ENCODE assay signal across 15 cellular contexts in the genomic region with DNA sequence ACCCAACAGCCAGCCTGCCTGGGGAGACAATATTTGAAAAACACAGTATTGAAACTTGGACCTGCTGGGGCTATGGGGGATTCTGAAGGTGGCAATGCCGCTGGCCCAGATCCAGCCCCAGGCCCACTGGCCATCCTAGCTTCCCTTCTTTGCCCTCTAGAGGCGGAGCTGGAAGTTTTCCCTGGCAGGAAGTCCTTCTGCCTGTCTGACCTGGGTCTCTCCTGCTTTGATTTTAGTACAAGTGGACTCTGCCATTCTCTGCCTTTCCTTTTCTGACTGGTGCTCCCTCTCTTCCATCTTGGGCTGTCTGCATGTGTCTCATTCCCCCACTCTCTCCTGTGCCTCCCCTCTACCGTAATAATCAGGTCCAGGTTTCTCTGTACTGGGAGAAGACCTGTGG. TPM values are rescaled to one million over a fixed set of nuclear protein-coding genes. Genes with fewer than 3 reads are reported as not detected.
DNase-seq lines count a peak whose midpoint lies in the region; ATAC-seq and TF ChIP-seq lines count a peak whose summit lies in the region.
"Had no signal": no experiment of that assay in that cellular context is flagged by ENCODE, and none has a peak within 500 bp of the region (broad histone marks: within the 10 kb centered on the region; RNA-seq: fewer than 3 reads in every experiment).

No MANE protein-coding gene starts in this region.

- 82% methylated on average over 2 of the region's 3 CpGs for WGBS in SK-N-SH (ENCODE audit: low lambda C conversion rate)
- WGBS in mammary epithelial cell (ENCODE audit: low coverage, missing lambda C conversion rate): 47% methylated on average over 3 of the region's 3 CpGs

- peaks cover 0 to 3% of the 10 kb centered on the region in 2 experiments for H3K36me3 ChIP-seq in SK-N-SH (replicated peaks in 1 of 2; ENCODE audit: control insufficient read depth in 1 of 2, insufficient read depth in 2 of 2, low read length in 1 of 2)
- peaks cover 11% of the 10 kb centered on the region for H3K36me3 ChIP-seq in mammary epithelial cell (ENCODE audit: insufficient read depth, low read length)
- H3K36me3 ChIP-seq in lower lobe of right lung: peaks cover 3% of the 10 kb centered on the region
- H3K36me3 ChIP-seq in tibial artery: peaks cover 0 to 10% (median 0%) of the 10 kb centered on the region in 3 donors

- no peak for TF ChIP-seq EP300 in SK-N-SH (IDR thresholded peaks at IDR 0.05; ENCODE audit: borderline replicate concordance in 1 of 2, low read depth in 1 of 2, low read length in 1 of 2)

- H3K9ac ChIP-seq in SK-N-SH: 0 out of 2 replicates have a peak overlapping the region, but pooled peaks have one; percentile 9
- peak overlapping the region; percentile 21 for H3K9ac ChIP-seq in mammary epithelial cell (ENCODE audit: insufficient read depth, low read length)

- intact Hi-C loops in mammary epithelial cell (cut with micrococcal nuclease): loop anchor here (1.0 kb wide), 1 partner anchor 69 kb away; no protein-coding TSS in a partner anchor
- intact Hi-C loops in lower lobe of right lung (cut with DNase I): no loop called here
- intact Hi-C loops in tibial artery (cut with DNase I; ENCODE audit: low total_unique reads): no loop called here

- CTCF ChIA-PET in SK-N-SH (lab: Yijun Ruan, JAX): interaction anchor here (1.0 to 2.1 kb wide), 4 partner anchors 9 to 37 kb away, joined by 3 to 8 read pairs (median 4); no protein-coding TSS in a partner anchor
- CTCF ChIA-PET in mammary epithelial cell (lab: Charles Lee; ENCODE audit: low non-redundant PET): interaction anchor here (0.7 kb wide), 1 partner anchor 9 kb away, joined by 7 read pairs; no protein-coding TSS in a partner anchor

- H4K20me1 ChIP-seq in SK-N-SH (ENCODE audit: insufficient read depth): no peaks in the 10 kb centered on the region
- no peaks in the 10 kb centered on the region for H4K20me1 ChIP-seq in mammary epithelial cell (ENCODE audit: insufficient read depth, low read length)

- TF ChIP-seq RAD21 in SK-N-SH (IDR thresholded peaks at IDR 0.05; ENCODE audit: low read length): no peak

- H2AFZ ChIP-seq in SK-N-SH (ENCODE audit: low read depth) (no peak overlapping the region), mammary epithelial cell (ENCODE audit: low read depth, low read length) (no peak overlapping the region)

- in situ Hi-C loops in mammary epithelial cell (cut with MboI; ENCODE audit: low sequenced_read_pairs in 2 of 2): no loop called here

- no peaks in the 10 kb centered on the region for H3K9me2 ChIP-seq in SK-N-SH

- no peaks in the 10 kb centered on the region for H3K27me3 ChIP-seq in SK-N-SH (ENCODE audit: insufficient read depth)
- no peaks in the 10 kb centered on the region for H3K27me3 ChIP-seq in mammary epithelial cell (ENCODE audit: insufficient read depth, low read length)
- H3K27me3 ChIP-seq in lower lobe of right lung (ENCODE audit: low read depth): peaks cover 12% of the 10 kb centered on the region
- no peaks in the 10 kb centered on the region for H3K27me3 ChIP-seq in tibial artery

- no peak for ATAC-seq in SK-N-SH treated with all-trans-retinoic acid at 6 μM for 48 hours
- ATAC-seq in lower lobe of right lung: no peak
- ATAC-seq in GM21825 (IDR thresholded peaks at IDR 0.05; ENCODE audit: unreplicated experiment): no peak
- no peak for ATAC-seq in HG03135 (IDR thresholded peaks at IDR 0.05; ENCODE audit: unreplicated experiment)
- ATAC-seq: stimulated activated naive CD8-positive, alpha-beta T cell treated with anti-CD3 and anti-CD28 coated beads, Interleukin-15, Interleukin-2, amounts not matched to agents 100 U/mL and 50 U/mL, for 24 hours had no signal

- TF ChIP-seq CTCF in SK-N-SH (IDR thresholded peaks at IDR 0.05): peak; percentile 15; the same call in 1 of the 2 replicates
- TF ChIP-seq CTCF in mammary epithelial cell (conservative IDR thresholded peaks at IDR 0.05 in 1 of 2, IDR thresholded peaks at IDR 0.05 in 1 of 2; ENCODE audit: extremely low read depth in 1 of 2, insufficient read depth in 1 of 2, low read depth in 1 of 2, low read length in 2 of 2): peak; percentile 15 to 34
- no peak for TF ChIP-seq CTCF in lower lobe of right lung (IDR thresholded peaks at IDR 0.05)
- TF ChIP-seq CTCF in tibial artery (IDR thresholded peaks at IDR 0.05): no peak

- POLR2A ChIA-PET in SK-N-SH (lab: Yijun Ruan, JAX): no interaction called here

- H3K4me1 ChIP-seq in SK-N-SH (ENCODE audit: control insufficient read depth in 1 of 2, insufficient read depth in 2 of 2, low read depth in 1 of 2, low read length in 1 of 2): peaks cover 24 to 41% of the 10 kb centered on the region in 2 experiments; a peak in 3 of 4 replicates
- H3K4me1 ChIP-seq in mammary epithelial cell (ENCODE audit: insufficient read depth, low read length): peaks cover 73% of the 10 kb centered on the region
- peaks cover 75% of the 10 kb centered on the region for H3K4me1 ChIP-seq in lower lobe of right lung
- peaks cover 0 to 92% (median 88%) of the 10 kb centered on the region in 4 donors for H3K4me1 ChIP-seq in tibial artery

- BruUV-seq in mammary epithelial cell (replicated peaks; lab: Mats Ljungman, UMichigan): no TSS peak

- H3K9me3 ChIP-seq in SK-N-SH: no peaks in the 10 kb centered on the region
- H3K9me3 ChIP-seq in mammary epithelial cell (replicated peaks; ENCODE audit: insufficient read depth, low read length): no peaks in the 10 kb centered on the region
- H3K9me3 ChIP-seq in lower lobe of right lung: no peaks in the 10 kb centered on the region
- no peaks in the 10 kb centered on the region for H3K9me3 ChIP-seq in tibial artery

- H3K79me2 ChIP-seq in SK-N-SH (ENCODE audit: insufficient read depth): peaks cover 26% of the 10 kb centered on the region
- peaks cover 86% of the 10 kb centered on the region for H3K79me2 ChIP-seq in mammary epithelial cell (ENCODE audit: insufficient read depth, low read length)

- no peak for DNase-seq in SK-N-SH
- no peak for DNase-seq in mammary epithelial cell
- DNase-seq in lower lobe of right lung: no peak
- no peak for DNase-seq in tibial artery
- no peak for DNase-seq in A172 (ENCODE audit: low spot score)
- DNase-seq: dorsolateral prefrontal cortex; NCI-H146; NCI-H345; OCI-M1; stimulated activated naive CD8-positive, alpha-beta T cell treated with anti-CD3 and anti-CD28 coated beads, Interleukin-15, Interleukin-2, amounts not matched to agents 100 U/mL and 50 U/mL, for 24 hours had no signal

- H3K4me2 ChIP-seq in SK-N-SH (peak overlapping the region; percentile 89; the same call in 1 of the 2 replicates), mammary epithelial cell (ENCODE audit: insufficient read depth, low read depth, low read length) (peak overlapping the region; percentile 90)
- H3K4me2 ChIP-seq: smooth muscle cell had no signal

- no peak overlapping the region for H3K4me3 ChIP-seq in SK-N-SH (ENCODE audit: low read depth in 2 of 2, low read length in 1 of 2)
- H3K4me3 ChIP-seq in mammary epithelial cell (replicated peaks in 1 of 3; ENCODE audit: insufficient read depth in 1 of 3, low read depth in 2 of 3, low read length in 3 of 3): peak overlapping the region in 1 of 3 experiments; percentile 28
- no peak overlapping the region for H3K4me3 ChIP-seq in lower lobe of right lung
- H3K4me3 ChIP-seq in tibial artery: no peak overlapping the region
- H3K4me3 ChIP-seq: dorsolateral prefrontal cortex, smooth muscle cell had no signal

- peak overlapping the region in 1 of 2 experiments; percentile 57; a peak in 2 of 4 replicates for H3K27ac ChIP-seq in SK-N-SH (ENCODE audit: low read depth in 2 of 2, low read length in 1 of 2)
- H3K27ac ChIP-seq in mammary epithelial cell (ENCODE audit: insufficient read depth, low read depth, low read length): peak overlapping the region; percentile 67
- peak overlapping the region; percentile 76 for H3K27ac ChIP-seq in lower lobe of right lung
- peak overlapping the region; percentile 39 to 87 for H3K27ac ChIP-seq in tibial artery

- dilution Hi-C loops in mammary epithelial cell (cut with HindIII; ENCODE audit: low sequenced_read_pairs): no loop called here

- peaks cover 6% of the 10 kb centered on the region for H3F3A ChIP-seq in SK-N-SH (replicated peaks; ENCODE audit: insufficient read depth)

TF ChIP-seq in SK-N-SH, 30 proteins besides CTCF, POLR2A, EP300 and RAD21 (continues in another document):
- TF ChIP-seq GABPA (IDR thresholded peaks at IDR 0.05; ENCODE audit: low read depth): no peak

TF ChIP-seq in SK-N-SH treated with all-trans-retinoic acid at 6 μM for 48 hours, 23 proteins besides CTCF, POLR2A, EP300 and RAD21 (continues in another document):
- TF ChIP-seq CSRNP3 (CRISPR knock-in tag; IDR thresholded peaks at IDR 0.05): no peak

RNA-seq across cellular contexts. Expression of gene SEMA3F, which starts 3.6 kb away (rescaled TPM):
- 23.9 and 30.4 TPM in 2 replicates for polyA plus RNA-seq in SK-N-SH (2012; rRNA removed)
- polyA plus RNA-seq in SK-N-SH (2012; cell fraction: cytosol; rRNA removed): 15.5 and 23.2 TPM in 2 replicates
- polyA plus RNA-seq in SK-N-SH (2012; cell fraction: nucleus; rRNA removed): 32.9 and 38.3 TPM in 2 replicates
- total RNA-seq in mammary epithelial cell: 100 to 1,000 TPM; 102 to 129 TPM
- 108 TPM for polyA plus RNA-seq in mammary epithelial cell
- polyA minus RNA-seq in mammary epithelial cell: 76.2 TPM
- 44.7 TPM for total RNA-seq in lower lobe of right lung
- 3.5 and 11.1 TPM in 2 replicates for total RNA-seq in A172 (2014; rRNA removed; shearing (Covaris generic))
- total RNA-seq: CD4-positive, alpha-beta memory T cell had no signal
- polyA plus RNA-seq: CD4-positive, alpha-beta memory T cell had no signal

RNA-seq across cellular contexts. Expression of gene GNAT1, which starts 32.7 kb away (rescaled TPM):
- polyA plus RNA-seq in SK-N-SH (2012; rRNA removed): not detected in 2 replicates
- not detected in 2 replicates for polyA plus RNA-seq in SK-N-SH (2012; cell fraction: cytosol; rRNA removed)
- polyA plus RNA-seq in SK-N-SH (2012; cell fraction: nucleus; rRNA removed): 0.12 TPM in 1 of 2 replicates, not detected in the other
- 1 to 10 TPM in 1 of 2 donors, under 1 TPM in 1; 0.17 to 1.8 TPM for total RNA-seq in mammary epithelial cell
- polyA plus RNA-seq in mammary epithelial cell: 0.05 TPM
- polyA minus RNA-seq in mammary epithelial cell: not detected
- not detected for total RNA-seq in lower lobe of right lung
- not detected in 2 replicates for total RNA-seq in A172 (2014; rRNA removed; shearing (Covaris generic))
- total RNA-seq: CD4-positive, alpha-beta memory T cell; smooth muscle cell had no signal
- polyA plus RNA-seq: CD4-positive, alpha-beta memory T cell; smooth muscle cell had no signal

RNA-seq across cellular contexts. Expression of gene SLC38A3, which starts 46.3 kb away (rescaled TPM):
- polyA plus RNA-seq in SK-N-SH (2012; rRNA removed): 0.84 and 0.89 TPM in 2 replicates
- polyA plus RNA-seq in SK-N-SH (2012; cell fraction: cytosol; rRNA removed): 0.15 and 0.29 TPM in 2 replicates
- polyA plus RNA-seq in SK-N-SH (2012; cell fraction: nucleus; rRNA removed): 1.6 and 2.0 TPM in 2 replicates
- under 1 TPM in 1 of 2 donors, not detected in 1; 0.67 TPM for total RNA-seq in mammary epithelial cell
- 0.06 TPM for polyA plus RNA-seq in mammary epithelial cell
- not detected for polyA minus RNA-seq in mammary epithelial cell
- not detected for total RNA-seq in lower lobe of right lung
- 0.74 TPM in 1 of 2 replicates, not detected in the other for total RNA-seq in A172 (2014; rRNA removed; shearing (Covaris generic))
- total RNA-seq: CD4-positive, alpha-beta memory T cell had no signal
- polyA plus RNA-seq: CD4-positive, alpha-beta memory T cell had no signal

Comparison
In these comparisons a context has a peak if more than half of its experiments do, and no peak if none do; other contexts are left out.
1. CTCF ChIP-seq: peak in SK-N-SH (single experiment) and mammary epithelial cell (2 of 2); none in lower lobe of right lung (single experiment) and tibial artery (0 of 2).